ENCODE assay signal across 32 cellular contexts in the genomic region with DNA sequence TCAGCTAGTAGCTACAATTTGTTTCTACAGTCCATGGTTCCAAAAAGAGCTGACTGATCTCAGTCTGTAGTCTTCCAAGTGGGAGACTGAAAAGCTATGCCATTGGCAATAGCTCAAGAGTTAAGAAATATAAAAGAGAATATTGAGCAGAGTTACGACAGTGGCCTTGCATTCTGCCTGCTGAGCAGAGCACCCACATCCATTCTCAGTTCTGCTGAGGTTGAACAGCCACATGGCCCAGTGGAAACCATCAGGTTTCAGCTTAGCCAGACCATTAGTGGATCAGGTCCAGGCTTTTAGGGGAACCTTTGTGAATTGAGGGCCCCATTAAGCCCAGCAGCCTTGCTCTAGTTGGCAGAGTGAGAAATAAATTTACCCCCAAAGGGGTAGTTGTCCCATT.
"Had no signal": no experiment of that assay in that cellular context is flagged by ENCODE, and none has a peak within 500 bp of the region (broad histone marks: within the 10 kb centered on the region; RNA-seq: fewer than 3 reads in every experiment).

No MANE protein-coding gene starts in this region.

- H3K9me3 ChIP-seq: body of pancreas, colonic mucosa, esophagus squamous epithelium, gastroesophageal sphincter, heart right ventricle had no signal

- H3K36me3 ChIP-seq: colonic mucosa had no signal

- H3K27me3 ChIP-seq: body of pancreas, colonic mucosa, esophagus squamous epithelium, gastroesophageal sphincter, hepatocyte had no signal

- H3K4me1 ChIP-seq: colonic mucosa, esophagus squamous epithelium, gastroesophageal sphincter, heart right ventricle had no signal

- DNase-seq: activated CD4-positive, alpha-beta memory T cell treated with anti-CD3 and anti-CD28 coated beads for 36 hours; activated CD4-positive, alpha-beta T cell treated with anti-CD3 and anti-CD28 coated beads for 36 hours; activated CD4-positive, alpha-beta T cell treated with anti-CD3 and anti-CD28 coated beads, Interleukin-2, amount 10 ng/mL, durations not matched to agents 24 days and 14 days; activated CD4-positive, CD25-positive, alpha-beta regulatory T cell; activated CD4-positive, CD25-positive, alpha-beta regulatory T cell treated with anti-CD3 and anti-CD28 coated beads, Interleukin-2, amount 50 U/mL, for 72 hours; activated CD8-positive, alpha-beta memory T cell treated with anti-CD3 and anti-CD28 coated beads, Interleukin-2, amount 10 ng/mL, durations not matched to agents 7 days and 5 days; activated CD8-positive, alpha-beta memory T cell treated with anti-CD3 and anti-CD28 coated beads, Interleukin-2, amount 50 U/mL, for 4 hours; activated CD8-positive, alpha-beta T cell treated with anti-CD3 and anti-CD28 coated beads, Interleukin-2, amount 10 ng/mL, durations not matched to agents 7 days and 5 days; activated effector memory CD4-positive, alpha-beta T cell treated with anti-CD3 and anti-CD28 coated beads, Interleukin-2, amount 50 U/mL, for 16 hours; activated naive CD4-positive, alpha-beta T cell treated with anti-CD3 and anti-CD28 coated beads for 36 hours; activated naive CD8-positive, alpha-beta T cell treated with anti-CD3 and anti-CD28 coated beads for 36 hours; activated naive CD8-positive, alpha-beta T cell treated with anti-CD3 and anti-CD28 coated beads, Interleukin-2, amount 50 U/mL, for 24 hours; activated T-cell treated with anti-CD3 and anti-CD28 coated beads, Interleukin-2, amount 50 U/mL, for 1 hour; activated T-cell treated with anti-CD3 and anti-CD28 coated beads, Interleukin-2, amount 50 U/mL, for 48 hours; amniotic stem cell; anterior cingulate cortex; body of pancreas; caudate nucleus; colonic mucosa; effector CD8-positive, alpha-beta T cell; esophagus squamous epithelium; foreskin melanocyte; heart right ventricle; T-helper 1 cell; T-helper 17 cell had no signal

- H2AFZ ChIP-seq: hepatocyte had no signal

- H3K27me3 Mint-ChIP-seq: activated CD4-positive, alpha-beta memory T cell treated with anti-CD3 and anti-CD28 coated beads for 36 hours; activated CD4-positive, alpha-beta T cell treated with anti-CD3 and anti-CD28 coated beads for 36 hours; activated CD4-positive, alpha-beta T cell treated with anti-CD3 and anti-CD28 coated beads, Interleukin-2, amount 10 ng/mL, durations not matched to agents 24 days and 14 days; activated CD8-positive, alpha-beta memory T cell treated with anti-CD3 and anti-CD28 coated beads, Interleukin-2, amount 10 ng/mL, durations not matched to agents 7 days and 5 days; activated naive CD4-positive, alpha-beta T cell treated with anti-CD3 and anti-CD28 coated beads, Interleukin-2, amount 50 U/mL, for 24 hours; activated naive CD8-positive, alpha-beta T cell treated with anti-CD3 and anti-CD28 coated beads for 36 hours; activated naive CD8-positive, alpha-beta T cell treated with anti-CD3 and anti-CD28 coated beads, Interleukin-2, amount 50 U/mL, for 24 hours; T-helper 17 cell had no signal

- H3K4me2 ChIP-seq: hepatocyte had no signal

- H3K9me3 Mint-ChIP-seq: activated CD4-positive, alpha-beta memory T cell treated with anti-CD3 and anti-CD28 coated beads for 36 hours; activated CD4-positive, alpha-beta T cell treated with anti-CD3 and anti-CD28 coated beads, Interleukin-2, amount 10 ng/mL, durations not matched to agents 24 days and 14 days; activated naive CD4-positive, alpha-beta T cell treated with anti-CD3 and anti-CD28 coated beads for 36 hours; activated naive CD4-positive, alpha-beta T cell treated with anti-CD3 and anti-CD28 coated beads, Interleukin-2, amount 50 U/mL, for 24 hours; activated naive CD8-positive, alpha-beta T cell treated with anti-CD3 and anti-CD28 coated beads for 36 hours; activated naive CD8-positive, alpha-beta T cell treated with anti-CD3 and anti-CD28 coated beads, Interleukin-2, amount 50 U/mL, for 24 hours; activated T-helper 1 cell treated with anti-CD3 and anti-CD28 coated beads, Interleukin-12 subunit alpha, Interleukin-12 subunit beta, Interleukin-2, Interleukin-4 antibody, amounts not matched to agents 30 ng/mL and 10 ng/mL and 1 ng/mL, durations not matched to agents 14 hours and 24 hours and 36 hours; activated T-helper 2 cell treated with anti-CD3 and anti-CD28 coated beads, Interferon-gamma antibody, Interleukin-2, Interleukin-4, amounts not matched to agents 10 μg/mL and 5 μg/mL and 100 μg/mL, durations not matched to agents 14 hours and 24 hours and 36 hours; T-helper 2 cell treated with Interferon-gamma antibody and Interleukin-4, amounts not matched to agents 5 μg/mL and 100 μg/mL, for 36 hours had no signal

- H3K4me1 Mint-ChIP-seq: activated CD4-positive, alpha-beta T cell treated with anti-CD3 and anti-CD28 coated beads for 36 hours; activated CD8-positive, alpha-beta memory T cell treated with anti-CD3 and anti-CD28 coated beads, Interleukin-2, amount 10 ng/mL, durations not matched to agents 7 days and 5 days; activated naive CD4-positive, alpha-beta T cell treated with anti-CD3 and anti-CD28 coated beads, Interleukin-2, amount 50 U/mL, for 24 hours; activated naive CD8-positive, alpha-beta T cell treated with anti-CD3 and anti-CD28 coated beads for 36 hours; activated naive CD8-positive, alpha-beta T cell treated with anti-CD3 and anti-CD28 coated beads, Interleukin-2, amount 50 U/mL, for 24 hours; T-helper 17 cell had no signal

- ATAC-seq: activated CD4-positive, alpha-beta T cell treated with anti-CD3 and anti-CD28 coated beads for 36 hours; activated CD8-positive, alpha-beta memory T cell treated with anti-CD3 and anti-CD28 coated beads, Interleukin-2, amount 10 ng/mL, durations not matched to agents 7 days and 5 days; activated CD8-positive, alpha-beta T cell treated with anti-CD3 and anti-CD28 coated beads, Interleukin-2, amount 10 ng/mL, durations not matched to agents 7 days and 5 days; activated naive CD8-positive, alpha-beta T cell treated with anti-CD3 and anti-CD28 coated beads, Interleukin-2, amount 50 U/mL, for 24 hours; body of pancreas; gastroesophageal sphincter; heart right ventricle; T-helper 17 cell had no signal

- H3K27ac ChIP-seq: body of pancreas, colonic mucosa, epithelial cell of prostate, esophagus squamous epithelium, gastroesophageal sphincter, heart right ventricle, hepatocyte had no signal

- H3K4me3 Mint-ChIP-seq: activated CD4-positive, alpha-beta memory T cell treated with anti-CD3 and anti-CD28 coated beads for 36 hours; activated CD4-positive, alpha-beta T cell treated with anti-CD3 and anti-CD28 coated beads for 36 hours; activated CD4-positive, alpha-beta T cell treated with anti-CD3 and anti-CD28 coated beads, Interleukin-2, amount 10 ng/mL, durations not matched to agents 24 days and 14 days; activated CD8-positive, alpha-beta memory T cell treated with anti-CD3 and anti-CD28 coated beads, Interleukin-2, amount 10 ng/mL, durations not matched to agents 7 days and 5 days; activated CD8-positive, alpha-beta T cell treated with anti-CD3 and anti-CD28 coated beads, Interleukin-2, amount 10 ng/mL, durations not matched to agents 7 days and 5 days; activated naive CD4-positive, alpha-beta T cell treated with anti-CD3 and anti-CD28 coated beads for 36 hours; activated naive CD4-positive, alpha-beta T cell treated with anti-CD3 and anti-CD28 coated beads, Interleukin-2, amount 50 U/mL, for 24 hours; activated naive CD8-positive, alpha-beta T cell treated with anti-CD3 and anti-CD28 coated beads for 36 hours; activated naive CD8-positive, alpha-beta T cell treated with anti-CD3 and anti-CD28 coated beads, Interleukin-2, amount 50 U/mL, for 24 hours; activated T-helper 1 cell treated with anti-CD3 and anti-CD28 coated beads, Interleukin-12 subunit alpha, Interleukin-12 subunit beta, Interleukin-2, Interleukin-4 antibody, amounts not matched to agents 30 ng/mL and 10 ng/mL and 1 ng/mL, durations not matched to agents 14 hours and 24 hours and 36 hours; T-helper 17 cell; T-helper 2 cell treated with Interferon-gamma antibody and Interleukin-4, amounts not matched to agents 5 μg/mL and 100 μg/mL, for 36 hours had no signal

- H3K27ac Mint-ChIP-seq: activated CD4-positive, alpha-beta memory T cell treated with anti-CD3 and anti-CD28 coated beads for 36 hours; activated CD4-positive, alpha-beta T cell treated with anti-CD3 and anti-CD28 coated beads for 36 hours; activated CD4-positive, alpha-beta T cell treated with anti-CD3 and anti-CD28 coated beads, Interleukin-2, amount 10 ng/mL, durations not matched to agents 24 days and 14 days; activated CD8-positive, alpha-beta memory T cell treated with anti-CD3 and anti-CD28 coated beads, Interleukin-2, amount 10 ng/mL, durations not matched to agents 7 days and 5 days; activated CD8-positive, alpha-beta T cell treated with anti-CD3 and anti-CD28 coated beads, Interleukin-2, amount 10 ng/mL, durations not matched to agents 7 days and 5 days; activated naive CD4-positive, alpha-beta T cell treated with anti-CD3 and anti-CD28 coated beads for 36 hours; activated naive CD4-positive, alpha-beta T cell treated with anti-CD3 and anti-CD28 coated beads, Interleukin-2, amount 50 U/mL, for 24 hours; activated naive CD8-positive, alpha-beta T cell treated with anti-CD3 and anti-CD28 coated beads for 36 hours; activated naive CD8-positive, alpha-beta T cell treated with anti-CD3 and anti-CD28 coated beads, Interleukin-2, amount 50 U/mL, for 24 hours; activated T-helper 1 cell treated with anti-CD3 and anti-CD28 coated beads, Interleukin-12 subunit alpha, Interleukin-12 subunit beta, Interleukin-2, Interleukin-4 antibody, amounts not matched to agents 30 ng/mL and 10 ng/mL and 1 ng/mL, durations not matched to agents 14 hours and 24 hours and 36 hours; activated T-helper 2 cell treated with anti-CD3 and anti-CD28 coated beads, Interferon-gamma antibody, Interleukin-2, Interleukin-4, amounts not matched to agents 10 μg/mL and 5 μg/mL and 100 μg/mL, durations not matched to agents 14 hours and 24 hours and 36 hours; T-helper 17 cell; T-helper 2 cell treated with Interferon-gamma antibody and Interleukin-4, amounts not matched to agents 5 μg/mL and 100 μg/mL, for 36 hours had no signal

- H3K79me2 ChIP-seq: hepatocyte had no signal

- H3K4me3 ChIP-seq: body of pancreas, colonic mucosa, esophagus squamous epithelium, gastroesophageal sphincter, heart right ventricle, hepatocyte had no signal
